15 cellular contexts compared by ENCODE assay signal in genomic region chr1:242813490-242814091, GRCh38.
DNase-seq lines count a peak whose midpoint lies in the region; ATAC-seq and TF ChIP-seq lines count a peak whose summit lies in the region.
"Had no signal": no experiment of that assay in that cellular context is flagged by ENCODE, and none has a peak within 500 bp of the region (broad histone marks: within the 10 kb centered on the region; RNA-seq: fewer than 3 reads in every experiment).

No MANE protein-coding gene starts in this region.

- no peak overlapping the region for H2BK15ac ChIP-seq in mesenchymal stem cell (ENCODE audit: low read depth, poor library complexity, severe bottlenecking)

- H4K8ac ChIP-seq in mesenchymal stem cell (ENCODE audit: low read length) = no peak overlapping the region

- no peak overlapping the region for H3K4ac ChIP-seq in mesenchymal stem cell (ENCODE audit: low read depth in 1 of 2, low read length in 2 of 2)

- no peak overlapping the region for H4K91ac ChIP-seq in mesenchymal stem cell (ENCODE audit: low read length)

- no peak overlapping the region for H3K4me2 ChIP-seq in mesenchymal stem cell (ENCODE audit: low read length, poor library complexity, severe bottlenecking)

- no peak overlapping the region for H3K27ac ChIP-seq in mesenchymal stem cell (ENCODE audit: low read length, poor library complexity, severe bottlenecking)
- H3K27ac ChIP-seq: cardiac muscle cell, SJCRH30 had no signal

- no peaks in the 10 kb centered on the region for H3K9me3 ChIP-seq in mucosa of descending colon
- H3K9me3 ChIP-seq in mesenchymal stem cell (ENCODE audit: control insufficient read depth, low read length) = no peaks in the 10 kb centered on the region
- H3K9me3 ChIP-seq: MG63, SJCRH30 had no signal

- H3K14ac ChIP-seq in mesenchymal stem cell (ENCODE audit: low read length in 2 of 2) = no peak overlapping the region

- H3K79me1 ChIP-seq in mesenchymal stem cell (replicated peaks; ENCODE audit: low read length, poor library complexity, severe bottlenecking) = no peaks in the 10 kb centered on the region

- WGBS in mesenchymal stem cell = 67% methylated on average over 2 of the region's 5 CpGs

- H3K27me3 ChIP-seq in mesenchymal stem cell (ENCODE audit: control insufficient read depth in 1 of 2, insufficient read depth in 1 of 2, low read length in 2 of 2) (no peaks in the 10 kb centered on the region), H7 (ENCODE audit: control insufficient read depth, insufficient read depth, low read length) (no peaks in the 10 kb centered on the region)
- H3K27me3 ChIP-seq: cardiac muscle cell, MG63, SJCRH30 had no signal

- ATAC-seq in GM18508 (IDR thresholded peaks at IDR 0.05; ENCODE audit: insufficient read depth, unreplicated experiment) (peak; percentile 95), GM19468 (IDR thresholded peaks at IDR 0.05; ENCODE audit: extremely low read depth, unreplicated experiment) (peak; percentile 60), HG02938 (IDR thresholded peaks at IDR 0.05; ENCODE audit: unreplicated experiment) (peak; percentile 94), HG03571 (IDR thresholded peaks at IDR 0.05; ENCODE audit: unreplicated experiment) (peak; percentile 95), mucosa of descending colon (no peak)
- ATAC-seq: right cardiac atrium had no signal

- no peak overlapping the region for H2BK5ac ChIP-seq in mesenchymal stem cell (ENCODE audit: low read depth, low read length, poor library complexity, severe bottlenecking)

- DNase-seq in mucosa of descending colon (no peak), mesenchymal stem cell (no peak), epidermal melanocyte (ENCODE audit: insufficient read length, low spot score) (no peak), H7 (no peak)
- DNase-seq: activated CD4-positive, CD25-positive, alpha-beta regulatory T cell treated with anti-CD3 and anti-CD28 coated beads, Interleukin-2, amount 50 U/mL, for 72 hours; immature natural killer cell; MG63; NCI-H510A treated with DMSO at 0.1 percent for 48 hours; right cardiac atrium; SJCRH30 had no signal

- H3K36me3 ChIP-seq in mucosa of descending colon (ENCODE audit: low read depth) (no peaks in the 10 kb centered on the region), mesenchymal stem cell (ENCODE audit: control insufficient read depth in 1 of 2, insufficient read depth in 2 of 2, low read depth in 1 of 2, low read length in 2 of 2) (no peaks in the 10 kb centered on the region), H7 (replicated peaks; ENCODE audit: control insufficient read depth, insufficient read depth, low read length) (no peaks in the 10 kb centered on the region)
- H3K36me3 ChIP-seq: cardiac muscle cell, MG63, SJCRH30 had no signal

- no peak overlapping the region for H3K23ac ChIP-seq in mesenchymal stem cell (ENCODE audit: low read length in 2 of 2)

- H2AK5ac ChIP-seq in mesenchymal stem cell (ENCODE audit: low read length, severe bottlenecking) = no peak overlapping the region

- no peak overlapping the region for H3K9ac ChIP-seq in mesenchymal stem cell (ENCODE audit: low read length)

- H2AFZ ChIP-seq in mesenchymal stem cell (ENCODE audit: low read depth, low read length) = no peak overlapping the region

- H3K4me3 ChIP-seq in mucosa of descending colon (no peak overlapping the region), mesenchymal stem cell (ENCODE audit: insufficient read depth in 1 of 2, low read depth in 1 of 2, low read length in 2 of 2) (no peak overlapping the region), H7 (ENCODE audit: insufficient read depth, low read depth, low read length) (no peak overlapping the region)
- H3K4me3 ChIP-seq: cardiac muscle cell, MG63, SJCRH30 had no signal

- intact Hi-C loops in mucosa of descending colon (cut with DNase I, micrococcal nuclease) = no loop called here

- H2BK120ac ChIP-seq in mesenchymal stem cell (ENCODE audit: low read depth, low read length) = no peak overlapping the region

- no peak for TF ChIP-seq CTCF in mucosa of descending colon (IDR thresholded peaks at IDR 0.05)

- no peak overlapping the region for H2BK12ac ChIP-seq in mesenchymal stem cell (ENCODE audit: low read length in 2 of 2)

- no peak overlapping the region for H3K18ac ChIP-seq in mesenchymal stem cell (ENCODE audit: low read depth in 1 of 2, low read length in 2 of 2)

- H3K4me1 ChIP-seq in mucosa of descending colon (ENCODE audit: low read depth) (no peaks in the 10 kb centered on the region), mesenchymal stem cell (ENCODE audit: control insufficient read depth, insufficient read depth, low read depth, low read length) (no peaks in the 10 kb centered on the region)
- H3K4me1 ChIP-seq: SJCRH30 had no signal
